9 cellular contexts compared by ENCODE assay signal in genomic region chr12:116735951-116736599, GRCh38. TPM values are rescaled to one million over a fixed set of nuclear protein-coding genes. Genes with fewer than 3 reads are reported as not detected.
DNase-seq lines count a peak whose midpoint lies in the region; ATAC-seq, FAIRE-seq and TF ChIP-seq lines count a peak whose summit lies in the region.
"Had no signal": no experiment of that assay in that cellular context is flagged by ENCODE, and none has a peak within 500 bp of the region (broad histone marks: within the 10 kb centered on the region; RNA-seq: fewer than 3 reads in every experiment).

No MANE protein-coding gene starts in this region.

- BruUV-seq in K562 (replicated peaks; lab: Mats Ljungman, UMichigan) = TSS peak; percentile 66

- H3K4me1 ChIP-seq in BLaER1 (peaks cover 23% of the 10 kb centered on the region), HUES48 (ENCODE audit: control insufficient read depth, insufficient read depth, low read length) (no peaks in the 10 kb centered on the region), K562 (replicated peaks in 1 of 2; ENCODE audit: control insufficient read depth in 2 of 2, insufficient read depth in 2 of 2, low read length in 2 of 2) (peaks cover 8 to 13% of the 10 kb centered on the region in 2 experiments; a peak in 4 of 5 replicates), mucosa of rectum (ENCODE audit: control insufficient read depth in 2 of 2, insufficient read depth in 2 of 2, low read length in 2 of 2) (peaks cover 6 to 13% of the 10 kb centered on the region in 2 donors)

- TF ChIP-seq EP300 in K562 (IDR thresholded peaks at IDR 0.05; ENCODE audit: low read length) = no peak

- H3K27me3 ChIP-seq in BLaER1 (no peaks in the 10 kb centered on the region), HUES48 (ENCODE audit: control insufficient read depth, insufficient read depth, low read length) (no peaks in the 10 kb centered on the region), K562 (ENCODE audit: control insufficient read depth in 2 of 2, insufficient read depth in 2 of 2, low read length in 2 of 2) (peaks cover 15 to 20% of the 10 kb centered on the region in 2 experiments; a peak in 4 of 5 replicates), mucosa of rectum (ENCODE audit: control insufficient read depth in 2 of 2, insufficient read depth in 2 of 2, low read length in 2 of 2) (no peaks in the 10 kb centered on the region)

- H3K27ac ChIP-seq in BLaER1 = no peak overlapping the region
- no peak overlapping the region for H3K27ac ChIP-seq in HUES48 (ENCODE audit: low read depth, low read length)
- H3K27ac ChIP-seq in K562 (ENCODE audit: extremely low read depth, low read depth, low read length) = no peak overlapping the region
- peak overlapping the region in 1 of 2 donors; percentile 74 for H3K27ac ChIP-seq in mucosa of rectum (ENCODE audit: low read depth in 2 of 2, low read length in 2 of 2)

- peak overlapping the region; percentile 99 for H3K4me3 ChIP-seq in BLaER1
- peak overlapping the region; percentile 85 for H3K4me3 ChIP-seq in HUES48 (ENCODE audit: low read depth, low read length)
- H3K4me3 ChIP-seq in K562 = no peak overlapping the region
- H3K4me3 ChIP-seq in mucosa of rectum (ENCODE audit: low read length in 2 of 2) = peak overlapping the region; percentile 20 to 97

- H3K36me3 ChIP-seq in BLaER1 = peaks cover 52% of the 10 kb centered on the region
- H3K36me3 ChIP-seq in HUES48 (ENCODE audit: control insufficient read depth, insufficient read depth, low read length) = peaks cover 27% of the 10 kb centered on the region
- H3K36me3 ChIP-seq in K562 (ENCODE audit: control insufficient read depth, insufficient read depth, low read length) = peaks cover 16% of the 10 kb centered on the region; the same call in 2 of the 3 replicates
- peaks cover 11 to 20% of the 10 kb centered on the region in 2 donors for H3K36me3 ChIP-seq in mucosa of rectum (ENCODE audit: control insufficient read depth in 2 of 2, insufficient read depth in 2 of 2, low read length in 2 of 2)

- in situ Hi-C loops in K562 (cut with MboI) = no loop called here

- H3K4me2 ChIP-seq in BLaER1 = peak overlapping the region; percentile 97
- peak overlapping the region; percentile 99 for H3K4me2 ChIP-seq in K562 (ENCODE audit: insufficient read depth, low read length)

- CTCF ChIA-PET in K562 (lab: Yijun Ruan, JAX; ENCODE audit: low intra/inter-chr PET ratio) (interaction anchor here (0.5 kb wide), 1 partner anchor 411 kb away, joined by 4 read pairs; no protein-coding TSS in a partner anchor), HEK293T (lab: Yijun Ruan, JAX) (no interaction called here)

- no peak for FAIRE-seq in K562 (lab: Jason Lieb, UNC)

- no peak overlapping the region for H2AFZ ChIP-seq in K562 (ENCODE audit: low read depth, low read length)

- DNase-seq in K562 (ENCODE audit: extremely low read depth in 1 of 4, low spot score in 3 of 4) (peak in 1 of 4 experiments; percentile 16), germinal center (ENCODE audit: low spot score) (no peak), GM19240 (ENCODE audit: insufficient read length, low spot score) (no peak), OCI-M2 (lab: John Stamatoyannopoulos, UW; ENCODE audit: unreplicated experiment) (no peak), HEK293T (ENCODE audit: extremely low spot score) (no peak)
- DNase-seq: NCI-H1436 treated with DMSO at 0.1 percent for 48 hours had no signal

- TF ChIP-seq CTCF in K562 (IDR thresholded peaks at IDR 0.05 in 2 of 3, conservative IDR thresholded peaks at IDR 0.05 in 1 of 3; ENCODE audit: insufficient read depth in 2 of 3, low read depth in 1 of 3, low read length in 3 of 3) = no peak

- H3K9me3 ChIP-seq in BLaER1 (no peaks in the 10 kb centered on the region), HUES48 (ENCODE audit: control insufficient read depth, insufficient read depth, low read length) (no peaks in the 10 kb centered on the region), K562 (replicated peaks; ENCODE audit: control insufficient read depth, insufficient read depth, low read depth, low read length) (no peaks in the 10 kb centered on the region), mucosa of rectum (ENCODE audit: control insufficient read depth in 2 of 2, low read length in 2 of 2) (no peaks in the 10 kb centered on the region)

- intact Hi-C loops in K562 (cut with micrococcal nuclease) = no loop called here

- POLR2A ChIA-PET in K562 (lab: Yijun Ruan, JAX) = interaction anchor here (0.6 to 1.0 kb wide), 5 partner anchors 12 to 458 kb away, joined by 3 to 4 read pairs (median 3); no protein-coding TSS in a partner anchor
- POLR2A ChIA-PET in HEK293T (lab: Yijun Ruan, JAX) = interaction anchor here (1.4 kb wide), 1 partner anchor 9 kb away, joined by 4 read pairs; no protein-coding TSS in a partner anchor

- no peak for TF ChIP-seq POLR2A in K562 (conservative IDR thresholded peaks at IDR 0.05)

- peaks cover 3% of the 10 kb centered on the region for H3K9me1 ChIP-seq in K562 (ENCODE audit: control insufficient read depth, insufficient read depth, low read length)

- peaks cover 16% of the 10 kb centered on the region; the same call in 2 of the 3 replicates for H3K79me2 ChIP-seq in K562 (ENCODE audit: control insufficient read depth, insufficient read depth, low read length)

- no peak for TF ChIP-seq RAD21 in K562 (CRISPR knock-in tag; conservative IDR thresholded peaks at IDR 0.05 in 1 of 2, IDR thresholded peaks at IDR 0.05 in 1 of 2)

- ATAC-seq in K562 = no peak

- H3K9ac ChIP-seq in BLaER1 (peak overlapping the region; percentile 91), HUES48 (ENCODE audit: low read depth, low read length) (no peak overlapping the region), K562 (ENCODE audit: insufficient read depth in 1 of 2, low read depth in 2 of 2, low read length in 2 of 2) (no peak overlapping the region), mucosa of rectum (ENCODE audit: low read depth in 1 of 2, low read length in 2 of 2) (peak overlapping the region in 1 of 2 donors; percentile 8)

- H4K20me1 ChIP-seq in BLaER1 (peaks cover 59% of the 10 kb centered on the region), K562 (replicated peaks; ENCODE audit: control insufficient read depth, insufficient read depth, low read length) (no peaks in the 10 kb centered on the region; the same call in 1 of the 2 replicates)

- 78% methylated on average over 8 of the region's 9 CpGs for WGBS in K562 (ENCODE audit: insufficient coverage, low coverage, missing lambda C conversion rate)

TF ChIP-seq in K562, 482 proteins besides CTCF, POLR2A, EP300 and RAD21 (continues in another document):
- TF ChIP-seq ILK (tag; IDR thresholded peaks at IDR 0.05; ENCODE audit: borderline replicate concordance, low read depth) (no peak), SMC3 (conservative IDR thresholded peaks at IDR 0.05; ENCODE audit: insufficient read depth, low read depth, low read length) (no peak), HNRNPLL (IDR thresholded peaks at IDR 0.05; ENCODE audit: low read depth, low read length, poor library complexity, severe bottlenecking) (no peak), XRCC4 (IDR thresholded peaks at IDR 0.05; ENCODE audit: extremely low read depth, insufficient read depth, insufficient read length) (no peak)

TF ChIP-seq in HEK293T, 16 proteins besides CTCF, POLR2A, EP300 and RAD21 (continues in another document):
- no peak for TF ChIP-seq FOXK2 (IDR thresholded peaks at IDR 0.05)
- no peak for TF ChIP-seq TARDBP (IDR thresholded peaks at IDR 0.05)
- TF ChIP-seq ELF4 (IDR thresholded peaks at IDR 0.05) = no peak
- TF ChIP-seq FOXM1 (IDR thresholded peaks at IDR 0.05; ENCODE audit: borderline replicate concordance) = no peak
- TF ChIP-seq L3MBTL2 (conservative IDR thresholded peaks at IDR 0.05) = no peak
- TF ChIP-seq CTBP1 (IDR thresholded peaks at IDR 0.05; ENCODE audit: borderline replicate concordance) = no peak
- no peak for TF ChIP-seq SUZ12 (IDR thresholded peaks at IDR 0.05)
- no peak for TF ChIP-seq FOXA1 (IDR thresholded peaks at IDR 0.05)
- no peak for TF ChIP-seq LEF1 (IDR thresholded peaks at IDR 0.05; ENCODE audit: borderline replicate concordance)

RNA-seq across cellular contexts. Expression of gene SPRING1, which starts 1.8 kb away (rescaled TPM):
- total RNA-seq in K562 (2011; cell fraction: chromatin; rRNA removed; ENCODE audit: low replicate concordance) = 6.1 and 6.6 TPM in 2 replicates
- total RNA-seq in K562 (2011; cell fraction: nucleolus; rRNA removed) = 5.5 and 5.7 TPM in 2 replicates
- total RNA-seq in K562 (2011; cell fraction: nucleoplasm; rRNA removed) = 6.2 and 9.8 TPM in 2 replicates
- total RNA-seq in K562 (2014; rRNA removed) (11.9 and 15.2 TPM in 2 replicates), K562 (2014; rRNA removed; fragmentation: Illumina TruSeq; extraction: Trizol) (7.0 and 7.9 TPM in 2 replicates), K562 (2015; rRNA removed; fragmentation: Illumina TruSeq; extraction: Trizol) (8.8 and 8.9 TPM in 2 replicates), K562 (2021) (19.1 and 20.0 TPM in 2 replicates)
- polyA plus RNA-seq in K562 (2011; rRNA removed) (8.0 TPM in 2 replicates), K562 (2014; fragmentation: Illumina TruSeq; extraction: Trizol) (8.0 and 11.1 TPM in 2 replicates), K562 (2014; fragmentation: Nextera tagmentation; extraction: Ambion mirVana) (1 to 10 TPM; 1.1 to 1.9 TPM), K562 (2014; rRNA removed) (6.3 and 9.1 TPM in 2 replicates)
- 8.2 and 11.5 TPM in 2 replicates for polyA plus RNA-seq in K562 (2011; cell fraction: cytosol; rRNA removed)
- 4.8 and 6.7 TPM in 2 replicates for polyA plus RNA-seq in K562 (2011; cell fraction: nucleus; rRNA removed)
- polyA plus RNA-seq in K562 (2012) = 9.2 and 17.4 TPM in 2 replicates
- 11.1 and 11.8 TPM in 2 replicates for polyA minus RNA-seq in K562 (2011; rRNA and poly(A)+ RNA removed)
- polyA minus RNA-seq in K562 (2011; cell fraction: cytosol; rRNA and poly(A)+ RNA removed) = 6.8 and 7.4 TPM in 2 replicates
- 3.2 and 3.8 TPM in 2 replicates for polyA minus RNA-seq in K562 (2011; cell fraction: nucleus; rRNA and poly(A)+ RNA removed)

RNA-seq across cellular contexts. Expression of gene RNFT2, which starts 2.0 kb away (rescaled TPM):
- 16.0 and 21.8 TPM in 2 replicates for total RNA-seq in K562 (2011; cell fraction: chromatin; rRNA removed; ENCODE audit: low replicate concordance)
- 12.7 and 13.2 TPM in 2 replicates for total RNA-seq in K562 (2011; cell fraction: nucleolus; rRNA removed)
- total RNA-seq in K562 (2011; cell fraction: nucleoplasm; rRNA removed) = 18.5 and 28.9 TPM in 2 replicates
- 7.9 and 9.8 TPM in 2 replicates for total RNA-seq in K562 (2014; rRNA removed)
- 9.5 and 10.5 TPM in 2 replicates for total RNA-seq in K562 (2014; rRNA removed; fragmentation: Illumina TruSeq; extraction: Trizol)
- 11.3 and 12.0 TPM in 2 replicates for total RNA-seq in K562 (2015; rRNA removed; fragmentation: Illumina TruSeq; extraction: Trizol)
- total RNA-seq in K562 (2021) = 23.5 and 26.3 TPM in 2 replicates
- 8.5 and 14.1 TPM in 2 replicates for polyA plus RNA-seq in K562 (2011; rRNA removed)
- 10.0 and 12.1 TPM in 2 replicates for polyA plus RNA-seq in K562 (2011; cell fraction: cytosol; rRNA removed)
- polyA plus RNA-seq in K562 (2011; cell fraction: nucleus; rRNA removed) = 7.1 and 7.3 TPM in 2 replicates
- 8.7 and 9.8 TPM in 2 replicates for polyA plus RNA-seq in K562 (2012)
- polyA plus RNA-seq in K562 (2014; fragmentation: Illumina TruSeq; extraction: Trizol) = 3.5 and 3.6 TPM in 2 replicates
- 10 to 100 TPM in 1 of 2 experiments, 1 to 10 TPM in 1; 7.1 to 17.3 TPM for polyA plus RNA-seq in K562 (2014; fragmentation: Nextera tagmentation; extraction: Ambion mirVana)
- polyA plus RNA-seq in K562 (2014; rRNA removed) = 10.0 and 11.9 TPM in 2 replicates
- 21.2 TPM in 2 replicates for polyA minus RNA-seq in K562 (2011; rRNA and poly(A)+ RNA removed)
- polyA minus RNA-seq in K562 (2011; cell fraction: cytosol; rRNA and poly(A)+ RNA removed) = 14.4 and 15.7 TPM in 2 replicates
- polyA minus RNA-seq in K562 (2011; cell fraction: nucleus; rRNA and poly(A)+ RNA removed) = 1.8 and 3.7 TPM in 2 replicates
